9 cellular contexts compared by ENCODE assay signal in genomic region chr7:151310578-151310977, GRCh38. TPM values are rescaled to one million over a fixed set of nuclear protein-coding genes. Genes with fewer than 3 reads are reported as not detected.
A peak's percentile ranks its signal among the peaks of the same experiment; 100 is the strongest.
DNase-seq lines count a peak whose midpoint lies in the region; ATAC-seq and TF ChIP-seq lines count a peak whose summit lies in the region.
"Had no signal": no experiment of that assay in that cellular context is flagged by ENCODE, and none has a peak within 500 bp of the region (broad histone marks: within the 10 kb centered on the region; RNA-seq: fewer than 3 reads in every experiment).

No MANE protein-coding gene starts in this region.

- intact Hi-C loops in dorsolateral prefrontal cortex (cut with DNase I) (loop anchor here in 1 of 2 donors (2.0 kb wide), 1 partner anchor 134 kb away; no protein-coding TSS in a partner anchor), psoas muscle (cut with DNase I) (no loop called here)

- H3K4me1 ChIP-seq in psoas muscle = no peaks in the 10 kb centered on the region

- H3K36me3 ChIP-seq in psoas muscle (ENCODE audit: insufficient read depth in 1 of 2, low read depth in 1 of 2) = no peaks in the 10 kb centered on the region

- H3K9me3 ChIP-seq in psoas muscle = peaks cover 5% of the 10 kb centered on the region

- H3K27ac ChIP-seq in dorsolateral prefrontal cortex (no peak overlapping the region), psoas muscle (no peak overlapping the region)

- ATAC-seq in psoas muscle = no peak
- ATAC-seq in HG03097 (IDR thresholded peaks at IDR 0.05; ENCODE audit: low FRiP score, unreplicated experiment) = no peak

- peaks cover 0 to 24% (median 0%) of the 10 kb centered on the region in 45 donors for H3K27me3 ChIP-seq in dorsolateral prefrontal cortex
- H3K27me3 ChIP-seq in psoas muscle (ENCODE audit: insufficient read depth in 3 of 3, low read length in 2 of 3) = peaks cover 0 to 8% (median 1%) of the 10 kb centered on the region in 3 donors

- DNase-seq in SIG-M5 treated with dmso at 0.1 percent for 504 hours (lab: John Stamatoyannopoulos, UW; ENCODE audit: unreplicated experiment) (peak; percentile 16), SIG-M5 (lab: John Stamatoyannopoulos, UW) (no peak), NCI-H2171 (lab: John Stamatoyannopoulos, UW) (peak; percentile 46), dorsolateral prefrontal cortex (no peak), psoas muscle (no peak), SKM-1 treated with dmso at 0.1 percent for 144 hours (lab: John Stamatoyannopoulos, UW; ENCODE audit: unreplicated experiment) (no peak)
- no peak for DNase-seq in stimulated activated naive CD4-positive, alpha-beta T cell treated with Interleukin-2 at 50 U/mL for 16 hours (lab: John Stamatoyannopoulos, UW)
- DNase-seq: T-helper 2 cell had no signal

- no peak overlapping the region for H3K4me3 ChIP-seq in dorsolateral prefrontal cortex
- no peak overlapping the region for H3K4me3 ChIP-seq in psoas muscle

- peak in 39 of 56 donors; percentile 11 to 53 (median 29) for TF ChIP-seq CTCF in dorsolateral prefrontal cortex (IDR thresholded peaks at IDR 0.05 in 54 of 56, conservative IDR thresholded peaks at IDR 0.05 in 2 of 56; ENCODE audit: low read depth in 1 of 56, partially characterized antibody in 56 of 56)
- TF ChIP-seq CTCF in psoas muscle (IDR thresholded peaks at IDR 0.05) = peak; percentile 24

- WGBS in psoas muscle, 3 donors = 37 to 46% (median 40%) methylated on average over 4 of the region's 4 CpGs

RNA-seq across cellular contexts. Expression of gene NUB1, which starts 31.0 kb away (rescaled TPM):
- 10 to 100 TPM; 34.9 to 62.3 (median 46.5) TPM for total RNA-seq in dorsolateral prefrontal cortex
- 10 to 100 TPM; 38.2 to 56.2 (median 50.0) TPM for total RNA-seq in psoas muscle
- 10 to 100 TPM; 23.6 to 46.6 (median 33.2) TPM for polyA plus RNA-seq in psoas muscle

Comparison
In these comparisons a context has a peak if more than half of its experiments do, and no peak if none do; other contexts are left out.
1. DNase-seq: peak in SIG-M5 treated with dmso at 0.1 percent for 504 hours (single experiment) and NCI-H2171 (single experiment); none in SIG-M5 (single experiment), dorsolateral prefrontal cortex (0 of 10), psoas muscle (0 of 2), stimulated activated naive CD4-positive, alpha-beta T cell treated with Interleukin-2 at 50 U/mL for 16 hours (single experiment) and SKM-1 treated with dmso at 0.1 percent for 144 hours (single experiment).